ENCODE assay signal across 8 cellular contexts in the genomic region with DNA sequence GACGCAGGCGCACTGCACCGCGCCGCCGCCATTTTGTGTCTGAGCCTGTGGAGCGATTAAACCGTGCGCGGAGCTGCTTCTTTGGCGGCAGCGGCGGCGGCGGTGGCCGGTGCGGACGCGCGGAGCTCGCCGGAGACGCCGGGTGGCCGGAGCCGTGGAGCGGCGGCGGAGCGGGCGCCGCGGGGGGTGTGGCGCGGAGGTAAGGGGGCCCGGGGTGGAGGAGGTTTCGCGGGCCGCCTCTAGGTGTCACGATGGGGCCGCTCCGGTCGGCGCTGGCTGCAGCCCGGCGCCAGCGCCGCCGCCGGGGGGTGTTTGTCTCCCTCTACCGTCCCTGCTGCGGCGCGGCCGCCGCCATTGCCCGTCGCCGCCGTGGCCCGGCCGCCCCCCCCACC. TPM values are rescaled to one million over a fixed set of nuclear protein-coding genes. Genes with fewer than 3 reads are reported as not detected.
A peak's percentile ranks its signal among the peaks of the same experiment; 100 is the strongest.
DNase-seq lines count a peak whose midpoint lies in the region; ATAC-seq, FAIRE-seq and TF ChIP-seq lines count a peak whose summit lies in the region.

A gene with protein sequence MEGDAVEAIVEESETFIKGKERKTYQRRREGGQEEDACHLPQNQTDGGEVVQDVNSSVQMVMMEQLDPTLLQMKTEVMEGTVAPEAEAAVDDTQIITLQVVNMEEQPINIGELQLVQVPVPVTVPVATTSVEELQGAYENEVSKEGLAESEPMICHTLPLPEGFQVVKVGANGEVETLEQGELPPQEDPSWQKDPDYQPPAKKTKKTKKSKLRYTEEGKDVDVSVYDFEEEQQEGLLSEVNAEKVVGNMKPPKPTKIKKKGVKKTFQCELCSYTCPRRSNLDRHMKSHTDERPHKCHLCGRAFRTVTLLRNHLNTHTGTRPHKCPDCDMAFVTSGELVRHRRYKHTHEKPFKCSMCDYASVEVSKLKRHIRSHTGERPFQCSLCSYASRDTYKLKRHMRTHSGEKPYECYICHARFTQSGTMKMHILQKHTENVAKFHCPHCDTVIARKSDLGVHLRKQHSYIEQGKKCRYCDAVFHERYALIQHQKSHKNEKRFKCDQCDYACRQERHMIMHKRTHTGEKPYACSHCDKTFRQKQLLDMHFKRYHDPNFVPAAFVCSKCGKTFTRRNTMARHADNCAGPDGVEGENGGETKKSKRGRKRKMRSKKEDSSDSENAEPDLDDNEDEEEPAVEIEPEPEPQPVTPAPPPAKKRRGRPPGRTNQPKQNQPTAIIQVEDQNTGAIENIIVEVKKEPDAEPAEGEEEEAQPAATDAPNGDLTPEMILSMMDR (plus strand): TSS at position 1 of the 392 bp plus-strand sequence. CDS start 48,307 bp downstream, outside the sequence.

- peak; percentile 28 for ATAC-seq in GM21367 (IDR thresholded peaks at IDR 0.05; ENCODE audit: unreplicated experiment)

- H3K4me1 ChIP-seq in thyroid gland, result peaks cover 11 to 27% of the 10 kb centered on the region in 2 donors

- TF ChIP-seq CTCF in glutamatergic neuron (IDR thresholded peaks at IDR 0.05; ENCODE audit: partially characterized antibody, unreplicated experiment) (peak; percentile 21), osteocyte (IDR thresholded peaks at IDR 0.05) (peak; percentile 66), thyroid gland (IDR thresholded peaks at IDR 0.05) (peak in 4 of 6 experiments; percentile 12 to 96 (median 92))

- H3K36me3 Mint-ChIP-seq in glutamatergic neuron (ENCODE audit: unreplicated experiment), result no peaks in the 10 kb centered on the region
- no peaks in the 10 kb centered on the region for H3K36me3 Mint-ChIP-seq in osteocyte (ENCODE audit: unreplicated experiment)

- H3K27ac ChIP-seq in thyroid gland, result peak within 1 kb of the TSS; percentile 94 to 98 (median 96)

- no peaks in the 10 kb centered on the region for H3K27me3 ChIP-seq in thyroid gland

- H3K27me3 Mint-ChIP-seq in glutamatergic neuron (ENCODE audit: unreplicated experiment) (peaks cover 4% of the 10 kb centered on the region), osteocyte (ENCODE audit: unreplicated experiment) (no peaks in the 10 kb centered on the region)

- intact Hi-C loops in thyroid gland (cut with DNase I), result loop anchor here (5.0 kb wide), 2 partner anchors 35 to 105 kb away; a partner anchor contains a TSS

- H3K4me1 Mint-ChIP-seq in glutamatergic neuron (ENCODE audit: low read depth, unreplicated experiment) (peaks cover 22% of the 10 kb centered on the region), osteocyte (ENCODE audit: unreplicated experiment) (peaks cover 27% of the 10 kb centered on the region)

- FAIRE-seq in HTR-8/SVneo (lab: Jason Lieb, UNC) (peak; percentile 44), RCC 7860 (lab: Jason Lieb, UNC) (no peak)

- WGBS in thyroid gland, 2 donors, result no CpG with 5 or more reads among the region's 62 CpGs

- H3K9me3 Mint-ChIP-seq in glutamatergic neuron (ENCODE audit: unreplicated experiment), result peaks cover 7% of the 10 kb centered on the region
- H3K9me3 Mint-ChIP-seq in osteocyte (ENCODE audit: unreplicated experiment), result no peaks in the 10 kb centered on the region

- H3K9me3 ChIP-seq in thyroid gland, result no peaks in the 10 kb centered on the region

- H3K4me3 Mint-ChIP-seq in glutamatergic neuron (ENCODE audit: unreplicated experiment) (peak within 1 kb of the TSS; percentile 85), osteocyte (ENCODE audit: unreplicated experiment) (peak within 1 kb of the TSS; percentile 84)

- no peak for TF ChIP-seq POLR2A in thyroid gland (IDR thresholded peaks at IDR 0.05)

- DNase-seq in DMS53 (lab: John Stamatoyannopoulos, UW) (peak; percentile 88), HTR-8/SVneo (ENCODE audit: insufficient read length, low spot score) (peak; percentile 80), RCC 7860 (ENCODE audit: low spot score) (peak; percentile 75), glutamatergic neuron (peak; percentile 83), osteocyte (ENCODE audit: extremely low spot score, unreplicated experiment) (no peak), thyroid gland (peak; percentile 85)
- peak; percentile 84 for DNase-seq in activated naive CD4-positive, alpha-beta T cell treated with anti-CD3 and anti-CD28 coated beads, Interleukin-2, amount 50 U/mL, for 16 hours

- H3K27ac Mint-ChIP-seq in glutamatergic neuron (ENCODE audit: unreplicated experiment), result peak within 1 kb of the TSS; percentile 85
- peak within 1 kb of the TSS; percentile 92 for H3K27ac Mint-ChIP-seq in osteocyte (ENCODE audit: unreplicated experiment)

- no peaks in the 10 kb centered on the region for H3K36me3 ChIP-seq in thyroid gland

- peak within 1 kb of the TSS; percentile 63 to 96 (median 86) for H3K4me3 ChIP-seq in thyroid gland (replicated peaks in 1 of 3)

RNA-seq across cellular contexts. Expression of the gene that starts here (rescaled TPM):
- total RNA-seq in glutamatergic neuron (ENCODE audit: unreplicated experiment) (42.8 TPM), osteocyte (43.2 and 47.4 TPM in 2 replicates), thyroid gland (10 to 100 TPM; 37.2 to 52.1 (median 47.2) TPM)

Comparison
In these comparisons a context has a peak if more than half of its experiments do, and no peak if none do; other contexts are left out.
1. CTCF ChIP-seq: peak in every context shown above with its lines; median percentile 92 in thyroid gland; 66 in osteocyte; 21 in glutamatergic neuron.